12 cellular contexts compared by ENCODE assay signal in the genomic region with DNA sequence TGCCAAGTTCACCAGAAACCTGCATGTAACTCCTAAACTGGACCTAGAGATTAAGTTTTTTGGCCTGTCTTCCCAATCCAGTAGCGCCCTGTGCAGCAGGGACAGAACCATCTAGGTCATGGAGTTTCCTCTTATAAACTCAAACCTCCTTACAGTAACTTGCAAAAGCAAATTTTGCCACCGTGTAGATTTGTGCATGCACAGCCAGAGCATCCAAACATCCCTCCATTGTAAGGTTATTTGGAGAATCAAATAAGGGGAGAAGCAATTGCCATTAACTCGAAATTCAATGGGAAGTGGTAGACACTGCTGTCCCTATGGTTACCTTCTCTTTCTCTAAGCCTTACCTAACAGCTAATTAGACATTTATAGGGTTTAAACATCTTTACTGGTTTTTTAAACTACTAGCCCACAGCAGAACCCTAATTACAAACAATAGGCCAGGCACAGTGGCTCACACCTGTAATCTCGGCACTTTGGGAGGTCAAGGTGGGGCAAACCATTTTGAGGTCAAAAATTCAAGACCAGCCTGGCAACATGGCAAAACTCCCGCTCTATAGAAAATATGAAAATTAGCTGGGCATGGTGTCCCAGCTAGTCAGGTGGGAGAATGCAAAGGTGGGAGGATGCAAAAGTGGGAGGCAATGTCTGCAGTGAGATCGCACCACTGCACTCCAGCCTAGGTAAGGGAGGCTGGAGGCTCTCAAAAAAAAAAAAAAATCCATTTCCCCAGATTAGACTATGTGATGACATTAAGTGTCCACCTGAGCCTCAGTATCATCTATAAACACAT. TPM values are rescaled to one million over a fixed set of nuclear protein-coding genes. Genes with fewer than 3 reads are reported as not detected.
DNase-seq lines count a peak whose midpoint lies in the region; ATAC-seq, FAIRE-seq and TF ChIP-seq lines count a peak whose summit lies in the region.
"Had no signal": no experiment of that assay in that cellular context is flagged by ENCODE, and none has a peak within 500 bp of the region (broad histone marks: within the 10 kb centered on the region; RNA-seq: fewer than 3 reads in every experiment).

No MANE protein-coding gene starts in this region.

- H3K27ac Mint-ChIP-seq in stimulated activated naive CD8-positive, alpha-beta T cell treated with anti-CD3 and anti-CD28 coated beads, Interleukin-15, amount 100 ng/mL, for 72 hours: peak overlapping the region in 1 of 2 donors; percentile 37

- no TSS peak for BruUV-seq in GM12878 (replicated peaks; lab: Mats Ljungman, UMichigan)

- H3K27me3 Mint-ChIP-seq in stimulated activated naive CD8-positive, alpha-beta T cell treated with anti-CD3 and anti-CD28 coated beads, Interleukin-15, amount 100 ng/mL, for 72 hours: no peaks in the 10 kb centered on the region

- no peak for TF ChIP-seq EP300 in GM12878 (IDR thresholded peaks at IDR 0.05; ENCODE audit: borderline replicate concordance in 1 of 2, control insufficient read depth in 1 of 2, low read depth in 2 of 2, low read length in 2 of 2)

- peaks cover 30% of the 10 kb centered on the region for H3K79me2 ChIP-seq in GM12878 (ENCODE audit: control insufficient read depth, insufficient read depth, low read length)

- no peaks in the 10 kb centered on the region for H3K9me3 Mint-ChIP-seq in stimulated activated naive CD8-positive, alpha-beta T cell treated with anti-CD3 and anti-CD28 coated beads, Interleukin-15, amount 100 ng/mL, for 72 hours

- H3K27ac ChIP-seq in GM12878 (ENCODE audit: control insufficient read depth, insufficient read depth): no peak overlapping the region
- H3K27ac ChIP-seq: adrenal gland had no signal

- no peaks in the 10 kb centered on the region for H3K27me3 ChIP-seq in GM12878 (replicated peaks in 1 of 2; ENCODE audit: control insufficient read depth in 2 of 2, insufficient read depth in 2 of 2, low read length in 1 of 2)
- H3K27me3 ChIP-seq: adrenal gland, esophagus squamous epithelium had no signal

- POLR2A ChIA-PET in GM12878 (lab: Charles Lee): interaction anchor here (0.5 to 1.8 kb wide), 6 partner anchors 16 to 191 kb away, joined by 3 to 10 read pairs (median 4); no protein-coding TSS in a partner anchor

- H3K4me1 ChIP-seq in GM12878 (ENCODE audit: control insufficient read depth, insufficient read depth, low read length): no peaks in the 10 kb centered on the region; the same call in 1 of the 2 replicates

- DNase-seq in stimulated activated naive CD8-positive, alpha-beta T cell treated with anti-CD3 and anti-CD28 coated beads, Interleukin-15, Interleukin-2, amounts not matched to agents 100 U/mL and 50 U/mL, for 24 hours: peak; percentile 17
- no peak for DNase-seq in stimulated activated naive CD8-positive, alpha-beta T cell treated with anti-CD3 and anti-CD28 coated beads, Interleukin-15, amount 100 ng/mL, for 72 hours
- DNase-seq in NCI-H526 (lab: John Stamatoyannopoulos, UW) (peak; percentile 62 to 77), GM12878 (ENCODE audit: low read depth, low spot score) (no peak), HT-29 (ENCODE audit: low spot score) (no peak), KG1 (lab: John Stamatoyannopoulos, UW) (no peak), frontal cortex (ENCODE audit: low spot score in 2 of 2) (no peak)
- DNase-seq in NK-92 treated with Interleukin-12 subunit alpha and Interleukin-12 subunit beta, amount 100 ng/mL, for 24 hours (lab: John Stamatoyannopoulos, UW): no peak
- DNase-seq: esophagus squamous epithelium, kidney glomerular epithelial cell, NCI-H1092 treated with DMSO at 0.1 percent for 48 hours had no signal

- H3K4me2 ChIP-seq in GM12878 (ENCODE audit: control insufficient read depth, insufficient read depth): no peak overlapping the region; the same call in 1 of the 2 replicates

- no peak overlapping the region for H3K4me3 Mint-ChIP-seq in stimulated activated naive CD8-positive, alpha-beta T cell treated with anti-CD3 and anti-CD28 coated beads, Interleukin-15, amount 100 ng/mL, for 72 hours

- peaks cover 52% of the 10 kb centered on the region for H3K4me1 Mint-ChIP-seq in stimulated activated naive CD8-positive, alpha-beta T cell treated with anti-CD3 and anti-CD28 coated beads, Interleukin-15, amount 100 ng/mL, for 72 hours

- in situ Hi-C loops in GM12878 (cut with MboI): loop anchor here (25.0 kb wide), 1 partner anchor 1593 kb away; the partner anchor contains the start of genes SORL1 and SORL1-AS1

- RAD21 ChIA-PET in GM12878 (lab: Charles Lee; ENCODE audit: unreplicated experiment): interaction anchor here (0.6 to 8.1 kb wide), 22 partner anchors 11 to 265 kb away, joined by 3 to 122 read pairs (median 6); partner anchors contain the start of gene BSX

- ATAC-seq in stimulated activated naive CD8-positive, alpha-beta T cell treated with anti-CD3 and anti-CD28 coated beads, Interleukin-15, Interleukin-2, amounts not matched to agents 100 U/mL and 50 U/mL, for 24 hours: peak; percentile 16
- no peak for ATAC-seq in stimulated activated naive CD8-positive, alpha-beta T cell treated with anti-CD3 and anti-CD28 coated beads, Interleukin-15, amount 100 ng/mL, for 72 hours
- peak; percentile 7 for ATAC-seq in GM12878

- no peak for TF ChIP-seq RAD21 in GM12878 (IDR thresholded peaks at IDR 0.05; ENCODE audit: insufficient read depth, low read depth, low read length)

- 31% methylated on average over 6 of the region's 6 CpGs for WGBS in GM12878 (ENCODE audit: insufficient coverage, insufficient replicate concordance, low lambda C conversion rate, missing lambda C conversion rate)

- intact Hi-C loops in GM12878 (cut with micrococcal nuclease; ENCODE audit: unreplicated experiment): no loop called here

- FAIRE-seq in GM12878 (lab: Jason Lieb, UNC): no peak
- FAIRE-seq in frontal cortex (lab: Jason Lieb, UNC): no peak

- H3K4me3 ChIP-seq in GM12878: no peak overlapping the region
- H3K4me3 ChIP-seq: adrenal gland, esophagus squamous epithelium had no signal

- SMC1A ChIA-PET in GM12878 (lab: Charles Lee; ENCODE audit: uncharacterized antibody, unreplicated experiment): interaction anchor here (0.7 to 9.0 kb wide), 26 partner anchors 8 to 316 kb away, joined by 3 to 159 read pairs (median 7); no protein-coding TSS in a partner anchor

- no peak overlapping the region for H2AFZ ChIP-seq in GM12878 (ENCODE audit: control insufficient read depth, low read depth, low read length)

- CTCF ChIA-PET in GM12878 (lab: Yijun Ruan, JAX): interaction anchor here (0.6 to 11.6 kb wide), 38 partner anchors 8 to 427 kb away, joined by 3 to 387 read pairs (median 6); no protein-coding TSS in a partner anchor

- peaks cover 27 to 37% of the 10 kb centered on the region in 2 experiments for H3K36me3 ChIP-seq in GM12878 (ENCODE audit: control insufficient read depth in 2 of 2, insufficient read depth in 2 of 2, low read length in 1 of 2)

- TF ChIP-seq CTCF in GM12878 (IDR thresholded peaks at IDR 0.05 in 2 of 3, conservative IDR thresholded peaks at IDR 0.05 in 1 of 3; ENCODE audit: control insufficient read depth in 2 of 3, extremely low read depth in 1 of 3, insufficient read depth in 1 of 3, low read depth in 3 of 3, low read length in 3 of 3): no peak

- H3K9me3 ChIP-seq in GM12878 (replicated peaks; ENCODE audit: control insufficient read depth, insufficient read depth, low read length): no peaks in the 10 kb centered on the region
- H3K9me3 ChIP-seq: adrenal gland, esophagus squamous epithelium had no signal

- no peak for TF ChIP-seq POLR2A in GM12878 (IDR thresholded peaks at IDR 0.05; ENCODE audit: low read depth, low read length)

- H4K20me1 ChIP-seq in GM12878 (ENCODE audit: control insufficient read depth, insufficient read depth): peaks cover 12% of the 10 kb centered on the region; the same call in 1 of the 2 replicates

- no peak overlapping the region for H3K9ac ChIP-seq in GM12878 (ENCODE audit: control insufficient read depth, insufficient read depth, low read length)

TF ChIP-seq in GM12878, 131 proteins besides CTCF, POLR2A, EP300 and RAD21:
- TF ChIP-seq KLF5 (IDR thresholded peaks at IDR 0.05; ENCODE audit: partially characterized antibody) (no peak), ZNF384 (IDR thresholded peaks at IDR 0.05; ENCODE audit: borderline replicate concordance, low read depth, low read length) (0 out of 2 replicates have a peak, but pooled peaks have one; percentile 30), POU2F2 (IDR thresholded peaks at IDR 0.05; ENCODE audit: borderline replicate concordance, low read depth, low read length) (no peak), CREM (IDR thresholded peaks at IDR 0.05; ENCODE audit: low read depth) (no peak), RELA (IDR thresholded peaks at IDR 0.05; ENCODE audit: borderline replicate concordance, partially characterized antibody) (no peak), ATF7 (IDR thresholded peaks at IDR 0.05; ENCODE audit: low read depth) (no peak), SPI1 (IDR thresholded peaks at IDR 0.05; ENCODE audit: borderline replicate concordance, insufficient read depth, low read depth, low read length) (no peak), YY1 (IDR thresholded peaks at IDR 0.05; ENCODE audit: low read depth, low read length) (no peak)
TF ChIP-seq in GM12878: peak in this region for 1.

RNA-seq across cellular contexts. Expression of gene HSPA8, which starts 6.6 kb away (rescaled TPM):
- 799 and 807 TPM in 2 replicates for total RNA-seq in GM12878 (2013; cell fraction: nucleolus; rRNA removed)
- total RNA-seq in GM12878 (2014; rRNA removed) (2,142 and 2,298 TPM in 2 replicates), GM12878 (2014; rRNA removed; fragmentation: Illumina TruSeq; extraction: Trizol) (2,450 and 2,735 TPM in 2 replicates), GM12878 (2021) (1,578 and 1,698 TPM in 2 replicates), frontal cortex (3,900 TPM)
- 729 TPM for polyA plus RNA-seq in GM12878 (2011; ENCODE audit: low read depth)
- polyA plus RNA-seq in GM12878 (2011; rRNA removed) (2,716 and 3,205 TPM in 2 replicates), GM12878 (2014; fragmentation: Illumina TruSeq; extraction: Trizol) (2,458 and 3,035 TPM in 2 replicates), GM12878 (2014; fragmentation: Nextera tagmentation; extraction: Ambion mirVana) (1,000 to 10,000 TPM; 1,190 to 1,772 TPM), GM12878 (2014; rRNA removed) (1,683 and 2,365 TPM in 2 replicates), GM12878 (2016; fragmentation: Nextera tagmentation; extraction: Ambion mirVana) (1,000 to 10,000 TPM; 1,900 to 1,949 TPM)
- 2,085 and 3,267 TPM in 2 replicates for polyA plus RNA-seq in GM12878 (2011; cell fraction: cytosol; rRNA removed)
- polyA plus RNA-seq in GM12878 (2011; cell fraction: nucleus; rRNA removed): 2,060 and 2,197 TPM in 2 replicates
- 1,101 and 1,128 TPM in 2 replicates for polyA plus RNA-seq in GM12878 (2012)
- 3,706 and 4,126 TPM in 2 replicates for polyA minus RNA-seq in GM12878 (2011; rRNA and poly(A)+ RNA removed)
- polyA minus RNA-seq in GM12878 (2011; cell fraction: cytosol; rRNA and poly(A)+ RNA removed): 616 and 823 TPM in 2 replicates
- polyA minus RNA-seq in GM12878 (2011; cell fraction: nucleus; rRNA and poly(A)+ RNA removed): 785 and 1,054 TPM in 2 replicates
- 2,030 and 2,090 TPM in 2 replicates for total RNA-seq in HT-29 (2014; rRNA removed; shearing (Covaris generic))

Comparison
In these comparisons a context has a peak if more than half of its experiments do, and no peak if none do; other contexts are left out.
1. DNase-seq: peak in stimulated activated naive CD8-positive, alpha-beta T cell treated with anti-CD3 and anti-CD28 coated beads, Interleukin-15, Interleukin-2, amounts not matched to agents 100 U/mL and 50 U/mL, for 24 hours (single experiment) and NCI-H526 (2 of 2); none in stimulated activated naive CD8-positive, alpha-beta T cell treated with anti-CD3 and anti-CD28 coated beads, Interleukin-15, amount 100 ng/mL, for 72 hours (0 of 2), GM12878 (single experiment), HT-29 (single experiment), KG1 (single experiment), frontal cortex (0 of 2) and NK-92 treated with Interleukin-12 subunit alpha and Interleukin-12 subunit beta, amount 100 ng/mL, for 24 hours (single experiment).